13 cellular contexts compared by ENCODE assay signal in genomic region chr1:21665711-21666571, GRCh38. TPM values are rescaled to one million over a fixed set of nuclear protein-coding genes. Genes with fewer than 3 reads are reported as not detected.
A peak's percentile ranks its signal among the peaks of the same experiment; 100 is the strongest.
DNase-seq lines count a peak whose midpoint lies in the region; ATAC-seq and TF ChIP-seq lines count a peak whose summit lies in the region.
"Had no signal": no experiment of that assay in that cellular context is flagged by ENCODE, and none has a peak within 500 bp of the region (broad histone marks: within the 10 kb centered on the region; RNA-seq: fewer than 3 reads in every experiment).

No MANE protein-coding gene starts in this region.

- H3K36me3 Mint-ChIP-seq in activated T-cell treated with anti-CD3 and anti-CD28 coated beads, Interleukin-2, amount 50 U/mL, for 24 hours (ENCODE audit: low read depth), result no peaks in the 10 kb centered on the region
- no peaks in the 10 kb centered on the region for H3K36me3 Mint-ChIP-seq in activated T-cell treated with anti-CD3 and anti-CD28 coated beads, Interleukin-2, amount 50 U/mL, for 4 hours (ENCODE audit: insufficient read depth)

- ATAC-seq in activated T-cell treated with anti-CD3 and anti-CD28 coated beads, Interleukin-2, amount 50 U/mL, for 4 hours, result no peak
- ATAC-seq in RWPE2 (ENCODE audit: low read depth) (peak; percentile 7; the same call in 1 of the 3 replicates), foreskin keratinocyte (peak; percentile 17)

- H3K4me3 Mint-ChIP-seq in activated T-cell treated with anti-CD3 and anti-CD28 coated beads, Interleukin-2, amount 50 U/mL, for 24 hours, result no peak overlapping the region
- no peak overlapping the region for H3K4me3 Mint-ChIP-seq in activated T-cell treated with anti-CD3 and anti-CD28 coated beads, Interleukin-2, amount 50 U/mL, for 4 hours

- H3K27ac Mint-ChIP-seq in activated T-cell treated with anti-CD3 and anti-CD28 coated beads, Interleukin-2, amount 50 U/mL, for 24 hours, result no peak overlapping the region

- no peak overlapping the region for H3K27ac ChIP-seq in RWPE2 (ENCODE audit: poor library complexity, severe bottlenecking)
- H3K27ac ChIP-seq in foreskin keratinocyte, result no peak overlapping the region
- H3K27ac ChIP-seq in suprapubic skin, result no peak overlapping the region
- H3K27ac ChIP-seq: thoracic aorta had no signal

- H3K27me3 Mint-ChIP-seq in activated T-cell treated with anti-CD3 and anti-CD28 coated beads, Interleukin-2, amount 50 U/mL, for 24 hours, result peaks cover 89% of the 10 kb centered on the region
- H3K27me3 Mint-ChIP-seq in activated T-cell treated with anti-CD3 and anti-CD28 coated beads, Interleukin-2, amount 50 U/mL, for 4 hours (ENCODE audit: low read depth), result peaks cover 45% of the 10 kb centered on the region

- H3K9me3 ChIP-seq in RWPE2 (ENCODE audit: severe bottlenecking) (no peaks in the 10 kb centered on the region), suprapubic skin (no peaks in the 10 kb centered on the region)
- H3K9me3 ChIP-seq: thoracic aorta had no signal

- TF ChIP-seq CTCF in RWPE2 (IDR thresholded peaks at IDR 0.05; ENCODE audit: poor library complexity, severe bottlenecking), result no peak
- no peak for TF ChIP-seq CTCF in foreskin keratinocyte (conservative IDR thresholded peaks at IDR 0.05)
- no peak for TF ChIP-seq CTCF in suprapubic skin (IDR thresholded peaks at IDR 0.05)

- no peaks in the 10 kb centered on the region for H3K36me3 ChIP-seq in RWPE2 (ENCODE audit: low read depth)
- H3K36me3 ChIP-seq in suprapubic skin, result no peaks in the 10 kb centered on the region
- H3K36me3 ChIP-seq: thoracic aorta had no signal

- H3K27me3 ChIP-seq in RWPE2 (ENCODE audit: insufficient read depth, poor library complexity, severe bottlenecking), result peaks cover 17% of the 10 kb centered on the region
- H3K27me3 ChIP-seq in foreskin keratinocyte, result peaks cover 64% of the 10 kb centered on the region
- H3K27me3 ChIP-seq in suprapubic skin, result peaks cover 38% of the 10 kb centered on the region

- H3K4me3 ChIP-seq in RWPE2 (ENCODE audit: severe bottlenecking), result no peak overlapping the region
- H3K4me3 ChIP-seq in suprapubic skin, result no peak overlapping the region
- H3K4me3 ChIP-seq: thoracic aorta had no signal

- DNase-seq in activated T-cell treated with anti-CD3 and anti-CD28 coated beads, Interleukin-2, amount 50 U/mL, for 24 hours, result peak; percentile 26
- DNase-seq in activated T-cell treated with anti-CD3 and anti-CD28 coated beads, Interleukin-2, amount 50 U/mL, for 4 hours, result no peak
- DNase-seq in RWPE2 (ENCODE audit: low spot score) (no peak), foreskin keratinocyte (no peak), suprapubic skin (ENCODE audit: low spot score in 2 of 2) (peak; percentile 53 to 74), NCI-H82 treated with DMSO at 0.1 percent for 48 hours (lab: John Stamatoyannopoulos, UW; ENCODE audit: unreplicated experiment) (no peak), NCI-H1694 treated with DMSO at 0.1 percent for 48 hours (lab: John Stamatoyannopoulos, UW) (no peak), NCI-H1436 (lab: John Stamatoyannopoulos, UW) (no peak)
- DNase-seq: activated naive CD4-positive, alpha-beta T cell treated with anti-CD3 and anti-CD28 coated beads, Interleukin-2, amount 50 U/mL, for 16 hours; KG1; mesendoderm; SHP77 treated with DMSO at 0.1 percent for 48 hours had no signal

- H3K4me1 Mint-ChIP-seq in activated T-cell treated with anti-CD3 and anti-CD28 coated beads, Interleukin-2, amount 50 U/mL, for 24 hours (ENCODE audit: low read depth), result peaks cover 25% of the 10 kb centered on the region
- H3K4me1 Mint-ChIP-seq in activated T-cell treated with anti-CD3 and anti-CD28 coated beads, Interleukin-2, amount 50 U/mL, for 4 hours (ENCODE audit: low read depth), result peaks cover 3% of the 10 kb centered on the region

- WGBS in suprapubic skin, result 46% methylated on average over 4 of the region's 8 CpGs

- no peak for TF ChIP-seq EP300 in suprapubic skin (IDR thresholded peaks at IDR 0.05)

- no peaks in the 10 kb centered on the region for H3K9me3 Mint-ChIP-seq in activated T-cell treated with anti-CD3 and anti-CD28 coated beads, Interleukin-2, amount 50 U/mL, for 24 hours
- H3K9me3 Mint-ChIP-seq in activated T-cell treated with anti-CD3 and anti-CD28 coated beads, Interleukin-2, amount 50 U/mL, for 4 hours, result no peaks in the 10 kb centered on the region

- no peaks in the 10 kb centered on the region for H3K4me1 ChIP-seq in RWPE2 (ENCODE audit: insufficient read depth, poor library complexity, severe bottlenecking)
- H3K4me1 ChIP-seq in foreskin keratinocyte, result no peaks in the 10 kb centered on the region
- peaks cover 25% of the 10 kb centered on the region for H3K4me1 ChIP-seq in suprapubic skin

- no peak for TF ChIP-seq POLR2A in suprapubic skin (IDR thresholded peaks at IDR 0.05)

RNA-seq across cellular contexts. Expression of gene RAP1GAP, which starts 3.2 kb away (rescaled TPM):
- total RNA-seq in activated T-cell treated with anti-CD3 and anti-CD28 coated beads, Interleukin-2, amount 50 U/mL, for 4 hours, result 1 to 10 TPM in 2 of 3 donors, under 1 TPM in 1; 0.46 to 1.4 (median 1.2) TPM
- total RNA-seq in foreskin keratinocyte (0.63 and 1.0 TPM in 2 replicates), suprapubic skin (1 to 10 TPM; 1.5 to 4.9 (median 3.6) TPM)
- 0.57 and 1.2 TPM in 2 replicates for polyA plus RNA-seq in foreskin keratinocyte

Comparison
In these comparisons a context has a peak if more than half of its experiments do, and no peak if none do; other contexts are left out.
1. DNase-seq: peak in activated T-cell treated with anti-CD3 and anti-CD28 coated beads, Interleukin-2, amount 50 U/mL, for 24 hours (single experiment) and suprapubic skin (2 of 2); none in activated T-cell treated with anti-CD3 and anti-CD28 coated beads, Interleukin-2, amount 50 U/mL, for 4 hours (single experiment), RWPE2 (single experiment), foreskin keratinocyte (0 of 2), NCI-H82 treated with DMSO at 0.1 percent for 48 hours (single experiment), NCI-H1694 treated with DMSO at 0.1 percent for 48 hours (single experiment) and NCI-H1436 (single experiment).
2. ATAC-seq: peak in RWPE2 (single experiment) and foreskin keratinocyte (single experiment); none in activated T-cell treated with anti-CD3 and anti-CD28 coated beads, Interleukin-2, amount 50 U/mL, for 4 hours (0 of 2).